ENCODE assay signal across 8 cellular contexts in genomic region chr14:100239200-100239839, GRCh38. TPM values are rescaled to one million over a fixed set of nuclear protein-coding genes. Genes with fewer than 3 reads are reported as not detected.
A peak's percentile ranks its signal among the peaks of the same experiment; 100 is the strongest.
DNase-seq lines count a peak whose midpoint lies in the region; ATAC-seq, FAIRE-seq and TF ChIP-seq lines count a peak whose summit lies in the region.

No MANE protein-coding gene starts in this region.

- intact Hi-C loops in GM12878 (cut with micrococcal nuclease; ENCODE audit: unreplicated experiment) (loop anchor here (2.0 to 5.0 kb wide), 2 partner anchors 135 to 172 kb away; partner anchors contain the start of gene EVL), left colon (cut with DNase I, micrococcal nuclease) (no loop called here)

- no peak for TF ChIP-seq EP300 in GM12878 (IDR thresholded peaks at IDR 0.05; ENCODE audit: borderline replicate concordance in 1 of 2, control insufficient read depth in 1 of 2, low read depth in 2 of 2, low read length in 2 of 2)

- peak overlapping the region; percentile 95 for H3K9ac ChIP-seq in OCI-LY3 (ENCODE audit: low read length)
- H3K9ac ChIP-seq in GM12878 (ENCODE audit: control insufficient read depth, insufficient read depth, low read length), result peak overlapping the region; percentile 81

- RAD21 ChIA-PET in GM12878 (lab: Charles Lee; ENCODE audit: unreplicated experiment), result no interaction called here

- TF ChIP-seq RAD21 in GM12878 (IDR thresholded peaks at IDR 0.05; ENCODE audit: insufficient read depth, low read depth, low read length), result no peak

- FAIRE-seq in GM12891 (lab: Jason Lieb, UNC) (peak; percentile 85), GM12878 (lab: Jason Lieb, UNC) (no peak)

- under 1% methylated on average over 69 of the region's 95 CpGs for WGBS in GM12878 (ENCODE audit: insufficient coverage, insufficient replicate concordance, low lambda C conversion rate, missing lambda C conversion rate)

- no peak overlapping the region; the same call in 1 of the 2 replicates for H2AFZ ChIP-seq in OCI-LY3 (ENCODE audit: low read depth, low read length)
- peak overlapping the region; percentile 9; the same call in 1 of the 2 replicates for H2AFZ ChIP-seq in GM12878 (ENCODE audit: control insufficient read depth, low read depth, low read length)

- H3K27me3 ChIP-seq in OCI-LY3 (ENCODE audit: low read depth, low read length), result no peaks in the 10 kb centered on the region
- no peaks in the 10 kb centered on the region for H3K27me3 ChIP-seq in GM12878 (replicated peaks in 1 of 2; ENCODE audit: control insufficient read depth in 2 of 2, insufficient read depth in 2 of 2, low read length in 1 of 2)

- H3K79me2 ChIP-seq in OCI-LY3 (ENCODE audit: low read length) (peaks cover 93% of the 10 kb centered on the region), GM12878 (ENCODE audit: control insufficient read depth, insufficient read depth, low read length) (peaks cover 89% of the 10 kb centered on the region)

- TF ChIP-seq POLR2A in GM12891 (IDR thresholded peaks at IDR 0.05; ENCODE audit: low read depth, low read length) (peak; percentile 49; the same call in 1 of the 2 replicates), GM12878 (IDR thresholded peaks at IDR 0.05; ENCODE audit: low read depth, low read length) (peak; percentile 64)

- H3K4me1 ChIP-seq in OCI-LY3 (ENCODE audit: low read length) (peaks cover 42% of the 10 kb centered on the region), GM12878 (ENCODE audit: control insufficient read depth, insufficient read depth, low read length) (no peaks in the 10 kb centered on the region)

- ATAC-seq in GM12878 (no peak), left colon (no peak), GM18858 (IDR thresholded peaks at IDR 0.05; ENCODE audit: unreplicated experiment) (no peak)

- H4K20me1 ChIP-seq in OCI-LY3 (ENCODE audit: insufficient read depth, low read length), result peaks cover 62% of the 10 kb centered on the region
- H4K20me1 ChIP-seq in GM12878 (ENCODE audit: control insufficient read depth, insufficient read depth), result no peaks in the 10 kb centered on the region

- CTCF ChIA-PET in GM12878 (lab: Yijun Ruan, JAX), result interaction anchor here (2.2 kb wide), 1 partner anchor 18 kb away, joined by 9 read pairs; no protein-coding TSS in a partner anchor

- H3K9me3 ChIP-seq in OCI-LY3 (ENCODE audit: insufficient read depth, low read length) (no peaks in the 10 kb centered on the region), GM12878 (replicated peaks; ENCODE audit: control insufficient read depth, insufficient read depth, low read length) (no peaks in the 10 kb centered on the region)

- peak overlapping the region; percentile 93 for H3K4me3 ChIP-seq in OCI-LY3 (ENCODE audit: low read length)
- peak overlapping the region; percentile 95 for H3K4me3 ChIP-seq in GM12878

- in situ Hi-C loops in GM12878 (cut with MboI), result no loop called here

- H3K4me2 ChIP-seq in OCI-LY3 (ENCODE audit: low read length) (peak overlapping the region; percentile 74), GM12878 (ENCODE audit: control insufficient read depth, insufficient read depth) (peak overlapping the region; percentile 25; the same call in 1 of the 2 replicates)

- DNase-seq in GM12891 (ENCODE audit: insufficient read length, low spot score) (no peak), GM12878 (ENCODE audit: low read depth, low spot score) (no peak), left colon (peak; percentile 50 to 66), DMS79 treated with DMSO at 0.1 percent for 48 hours (lab: John Stamatoyannopoulos, UW) (no peak), C1 segment of cervical spinal cord (lab: John Stamatoyannopoulos, UW) (no peak)
- peak; percentile 7 to 15 for DNase-seq in stimulated activated CD8-positive, alpha-beta memory T cell treated with anti-CD3 and anti-CD28 coated beads, Interleukin-15, amount 100 ng/mL, for 4 hours (ENCODE audit: low read depth in 2 of 2)

- H3K27ac ChIP-seq in OCI-LY3 (ENCODE audit: low read length) (peak overlapping the region; percentile 86), GM12878 (ENCODE audit: control insufficient read depth, insufficient read depth) (peak overlapping the region; percentile 74)

- BruUV-seq in GM12878 (replicated peaks; lab: Mats Ljungman, UMichigan), result no TSS peak

- POLR2A ChIA-PET in GM12878 (lab: Charles Lee), result no interaction called here

- H3K36me3 ChIP-seq in OCI-LY3 (replicated peaks; ENCODE audit: low read depth, low read length) (peaks cover 29% of the 10 kb centered on the region), GM12878 (ENCODE audit: control insufficient read depth in 2 of 2, insufficient read depth in 2 of 2, low read length in 1 of 2) (no peaks in the 10 kb centered on the region)

- TF ChIP-seq CTCF in OCI-LY3 (IDR thresholded peaks at IDR 0.05; ENCODE audit: low read depth, low read length), result no peak
- TF ChIP-seq CTCF in GM12878 (IDR thresholded peaks at IDR 0.05 in 2 of 3, conservative IDR thresholded peaks at IDR 0.05 in 1 of 3; ENCODE audit: control insufficient read depth in 2 of 3, extremely low read depth in 1 of 3, insufficient read depth in 1 of 3, low read depth in 3 of 3, low read length in 3 of 3), result no peak

- SMC1A ChIA-PET in GM12878 (lab: Charles Lee; ENCODE audit: uncharacterized antibody, unreplicated experiment), result no interaction called here

TF ChIP-seq in GM12891, 5 proteins besides CTCF, POLR2A, EP300 and RAD21:
- peak; percentile 44; the same call in 1 of the 2 replicates for TF ChIP-seq POLR2AphosphoS5 (IDR thresholded peaks at IDR 0.05; ENCODE audit: low read depth, low read length)
- no peak for TF ChIP-seq TAF1 (IDR thresholded peaks at IDR 0.05; ENCODE audit: low read depth, low read length)

TF ChIP-seq in GM12878, 131 proteins besides CTCF, POLR2A, EP300 and RAD21 (continues in another document):
- 0 out of 2 replicates have a peak, but pooled peaks have one; percentile 63 for TF ChIP-seq RBBP5 (conservative IDR thresholded peaks at IDR 0.05)
- TF ChIP-seq CHD2 (IDR thresholded peaks at IDR 0.05; ENCODE audit: borderline replicate concordance, low read depth, low read length), result no peak
- TF ChIP-seq DPF2 (IDR thresholded peaks at IDR 0.05), result peak; percentile 54; the same call in 1 of the 2 replicates
- peak; percentile 37 for TF ChIP-seq POLR2AphosphoS5 (IDR thresholded peaks at IDR 0.05; ENCODE audit: low read length)
- TF ChIP-seq MYB (IDR thresholded peaks at IDR 0.05; ENCODE audit: borderline replicate concordance, low read depth, low read length), result no peak
- no peak for TF ChIP-seq TAF1 (IDR thresholded peaks at IDR 0.05; ENCODE audit: borderline replicate concordance, low read depth, low read length)
- TF ChIP-seq NKRF (conservative IDR thresholded peaks at IDR 0.05), result no peak
- TF ChIP-seq MAX (IDR thresholded peaks at IDR 0.05; ENCODE audit: low read depth, low read length), result no peak
- TF ChIP-seq LARP7 (IDR thresholded peaks at IDR 0.05), result peak; percentile 84
- TF ChIP-seq ZNF622 (IDR thresholded peaks at IDR 0.05), result no peak
- TF ChIP-seq FOXK2 (IDR thresholded peaks at IDR 0.05), result no peak

RNA-seq across cellular contexts. Expression of gene YY1, which starts 0.4 kb away (rescaled TPM):
- 36.2 TPM for polyA plus RNA-seq in GM12891 (2012; ENCODE audit: low read depth, missing spikeins)
- 61.9 and 62.1 TPM in 2 replicates for total RNA-seq in GM12878 (2013; cell fraction: nucleolus; rRNA removed)
- total RNA-seq in GM12878 (2014; rRNA removed) (34.2 and 35.3 TPM in 2 replicates), GM12878 (2014; rRNA removed; fragmentation: Illumina TruSeq; extraction: Trizol) (42.7 and 44.8 TPM in 2 replicates), GM12878 (2021) (74.0 and 77.2 TPM in 2 replicates), left colon (10 to 100 TPM; 57.4 to 70.1 TPM)
- polyA plus RNA-seq in GM12878 (2011; ENCODE audit: low read depth), result 17.9 TPM
- polyA plus RNA-seq in GM12878 (2011; rRNA removed) (52.0 and 75.3 TPM in 2 replicates), GM12878 (2014; fragmentation: Illumina TruSeq; extraction: Trizol) (49.4 and 58.5 TPM in 2 replicates), GM12878 (2014; fragmentation: Nextera tagmentation; extraction: Ambion mirVana) (10 to 100 TPM; 23.7 to 46.4 TPM), GM12878 (2014; rRNA removed) (23.5 and 24.4 TPM in 2 replicates), GM12878 (2016; fragmentation: Nextera tagmentation; extraction: Ambion mirVana) (10 to 100 TPM; 32.7 to 35.0 TPM)
- polyA plus RNA-seq in GM12878 (2011; cell fraction: cytosol; rRNA removed), result 23.8 and 29.4 TPM in 2 replicates
- 27.5 and 27.6 TPM in 2 replicates for polyA plus RNA-seq in GM12878 (2011; cell fraction: nucleus; rRNA removed)
- 34.6 and 44.3 TPM in 2 replicates for polyA plus RNA-seq in GM12878 (2012)
- 29.7 and 39.0 TPM in 2 replicates for polyA minus RNA-seq in GM12878 (2011; rRNA and poly(A)+ RNA removed)
- 12.2 and 23.7 TPM in 2 replicates for polyA minus RNA-seq in GM12878 (2011; cell fraction: cytosol; rRNA and poly(A)+ RNA removed)
- 12.7 and 20.0 TPM in 2 replicates for polyA minus RNA-seq in GM12878 (2011; cell fraction: nucleus; rRNA and poly(A)+ RNA removed)

Comparison
In these comparisons a context has a peak if more than half of its experiments do, and no peak if none do; other contexts are left out.
1. DNase-seq: peak in left colon (2 of 2) and stimulated activated CD8-positive, alpha-beta memory T cell treated with anti-CD3 and anti-CD28 coated beads, Interleukin-15, amount 100 ng/mL, for 4 hours (2 of 2); none in GM12891 (single experiment), GM12878 (single experiment), DMS79 treated with DMSO at 0.1 percent for 48 hours (single experiment) and C1 segment of cervical spinal cord (0 of 14).